ENCODE assay signal across 8 cellular contexts in the genomic region with DNA sequence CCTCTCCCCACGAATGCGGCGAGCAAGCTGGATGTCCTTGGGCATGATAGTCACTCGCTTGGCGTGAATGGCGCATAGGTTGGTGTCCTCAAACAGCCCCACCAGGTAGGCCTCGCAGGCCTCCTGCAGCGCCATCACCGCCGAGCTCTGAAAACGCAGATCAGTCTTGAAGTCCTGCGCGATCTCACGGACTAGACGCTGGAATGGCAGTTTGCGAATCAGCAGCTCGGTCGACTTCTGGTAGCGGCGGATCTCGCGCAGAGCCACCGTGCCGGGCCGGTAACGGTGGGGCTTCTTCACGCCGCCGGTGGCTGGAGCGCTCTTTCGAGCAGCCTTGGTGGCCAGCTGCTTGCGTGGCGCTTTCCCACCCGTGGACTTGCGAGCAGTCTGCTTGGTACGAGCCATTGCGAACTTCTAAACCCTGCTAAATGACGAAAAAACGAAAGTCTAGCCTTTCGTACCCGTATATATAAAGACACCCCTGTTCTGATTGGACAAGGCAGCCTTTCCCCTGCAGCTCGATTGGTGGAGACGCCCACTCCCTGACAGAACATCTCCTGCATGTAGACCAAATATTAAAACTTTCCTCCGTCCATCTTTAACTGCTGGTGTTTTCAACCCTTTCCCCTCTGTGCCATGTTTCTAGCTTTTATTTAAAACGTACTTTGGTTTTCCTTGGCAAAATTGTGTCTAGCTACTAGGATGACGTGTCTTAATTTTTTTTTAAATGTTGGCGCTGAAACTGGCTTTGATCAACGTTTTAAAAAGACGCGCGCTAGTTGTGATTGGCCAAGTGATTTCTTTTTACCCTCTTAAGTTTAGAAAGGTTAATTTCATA.
DNase-seq lines count a peak whose midpoint lies in the region; ATAC-seq and TF ChIP-seq lines count a peak whose summit lies in the region.

No MANE protein-coding gene starts in this region.

- no peaks in the 10 kb centered on the region for H3K4me1 ChIP-seq in aorta (ENCODE audit: control insufficient read depth in 1 of 2, insufficient read depth in 2 of 2, low read length in 2 of 2)

- H3K4me3 ChIP-seq in LNCaP clone FGC (ENCODE audit: low read depth, low read length) (peak overlapping the region; percentile 86), aorta (ENCODE audit: low read length in 2 of 2) (peak overlapping the region; percentile 33 to 72)

- intact Hi-C loops in head of caudate nucleus (cut with DNase I) = loop anchor here (10.0 kb wide), 1 partner anchor 398 kb away; a partner anchor contains a TSS
- intact Hi-C loops in aorta (cut with DNase I) = loop anchor here (5.0 to 10.0 kb wide), 5 partner anchors 40 to 1278 kb away; a partner anchor contains a TSS

- H3K9me3 ChIP-seq in aorta (ENCODE audit: control insufficient read depth, low read length) = no peaks in the 10 kb centered on the region

- H3K36me3 Mint-ChIP-seq in activated naive CD8-positive, alpha-beta T cell treated with anti-CD3 and anti-CD28 coated beads for 36 hours = peaks cover 24% of the 10 kb centered on the region

- peaks cover 0 to 2% of the 10 kb centered on the region in 2 donors for H3K27me3 ChIP-seq in aorta (ENCODE audit: control insufficient read depth in 1 of 2, insufficient read depth in 2 of 2, low read length in 1 of 2)

- H3K27ac Mint-ChIP-seq in activated naive CD8-positive, alpha-beta T cell treated with anti-CD3 and anti-CD28 coated beads for 36 hours = peak overlapping the region; percentile 92

- WGBS in aorta, 2 donors = 0 to 1% methylated on average over 51 of the region's 51 CpGs

- peak; percentile 94 for DNase-seq in ELF-1 (ENCODE audit: low read depth, low spot score)
- no peak for DNase-seq in LNCaP clone FGC (ENCODE audit: low read depth)
- DNase-seq in SIG-M5 treated with dmso at 0.1 percent for 504 hours (lab: John Stamatoyannopoulos, UW; ENCODE audit: unreplicated experiment) = peak; percentile 97
- DNase-seq in activated naive CD8-positive, alpha-beta T cell treated with anti-CD3 and anti-CD28 coated beads for 36 hours = peak; percentile 77
- peak in 41 of 42 donors; percentile 58 to 93 (median 80) for DNase-seq in head of caudate nucleus
- no peak for DNase-seq in omental fat pad (ENCODE audit: low spot score)
- peak; percentile 84 to 90 for DNase-seq in aorta

- peaks cover 1% of the 10 kb centered on the region for H3K9me3 Mint-ChIP-seq in activated naive CD8-positive, alpha-beta T cell treated with anti-CD3 and anti-CD28 coated beads for 36 hours

- H3K4me3 Mint-ChIP-seq in activated naive CD8-positive, alpha-beta T cell treated with anti-CD3 and anti-CD28 coated beads for 36 hours = peak overlapping the region; percentile 88

- peaks cover 20% of the 10 kb centered on the region for H3K27me3 Mint-ChIP-seq in activated naive CD8-positive, alpha-beta T cell treated with anti-CD3 and anti-CD28 coated beads for 36 hours

- peaks cover 43% of the 10 kb centered on the region for H3K4me1 Mint-ChIP-seq in activated naive CD8-positive, alpha-beta T cell treated with anti-CD3 and anti-CD28 coated beads for 36 hours

- H3K36me3 ChIP-seq in aorta (ENCODE audit: control insufficient read depth in 1 of 2, insufficient read depth in 2 of 2, low read length in 1 of 2) = no peaks in the 10 kb centered on the region

- H3K27ac ChIP-seq in aorta (ENCODE audit: low read depth in 1 of 2, low read length in 2 of 2) = peak overlapping the region; percentile 31 to 98

- TF ChIP-seq CTCF in LNCaP clone FGC (IDR thresholded peaks at IDR 0.05; ENCODE audit: control insufficient read depth, extremely low read depth, insufficient read depth) (peak; percentile 22; the same call in 1 of the 2 replicates), omental fat pad (IDR thresholded peaks at IDR 0.05) (no peak)

- peak; percentile 28 for ATAC-seq in GM21786 (IDR thresholded peaks at IDR 0.05; ENCODE audit: unreplicated experiment)
- peak; percentile 54 for ATAC-seq in omental fat pad (ENCODE audit: low FRiP score)
- ATAC-seq in aorta (ENCODE audit: low FRiP score) = peak; percentile 83

Comparison
In these comparisons a context has a peak if more than half of its experiments do, and no peak if none do; other contexts are left out.
1. DNase-seq: peak in ELF-1 (single experiment), SIG-M5 treated with dmso at 0.1 percent for 504 hours (single experiment), activated naive CD8-positive, alpha-beta T cell treated with anti-CD3 and anti-CD28 coated beads for 36 hours (single experiment), head of caudate nucleus (41 of 42) and aorta (2 of 2); none in LNCaP clone FGC (single experiment) and omental fat pad (single experiment).
2. ATAC-seq: peak in every context shown above with its lines; median percentile 83 in aorta; 54 in omental fat pad; 28 in GM21786.